In the genomic region with DNA sequence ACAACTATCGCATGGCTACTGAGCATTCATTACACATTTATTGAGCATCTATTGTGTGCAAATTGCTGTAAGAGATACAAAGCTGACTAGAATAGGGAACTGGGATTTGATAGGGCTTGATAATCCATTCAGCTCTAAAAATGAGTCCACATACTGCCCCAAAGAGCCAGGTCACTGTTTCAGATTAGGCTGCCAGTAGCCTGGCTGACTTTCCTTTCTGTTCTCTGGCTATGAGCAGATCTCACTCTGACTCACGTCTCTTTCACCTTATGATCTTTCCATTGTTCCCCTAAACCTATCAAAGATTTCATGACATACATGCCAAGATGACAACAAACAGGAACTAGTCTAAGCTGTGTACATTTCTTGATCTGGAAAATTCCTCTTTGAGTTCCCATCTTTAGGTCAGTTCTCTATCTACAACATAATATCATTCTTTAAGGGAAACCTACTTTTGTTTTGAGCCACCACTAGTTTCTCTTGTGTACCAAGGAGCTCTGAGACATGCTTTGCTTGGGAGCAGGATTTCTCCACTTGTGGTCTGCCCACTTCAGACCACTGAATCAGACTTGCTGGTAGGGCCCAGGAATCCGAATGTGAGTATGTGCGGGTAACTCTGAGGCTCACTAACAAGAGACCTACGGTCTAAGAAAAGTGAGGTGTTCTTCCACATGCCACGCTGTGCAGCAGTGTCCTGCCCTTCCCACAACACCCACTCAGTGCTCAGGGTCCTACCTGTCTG, we compare ENCODE assay signal across 10 cellular contexts. TPM values are rescaled to one million over a fixed set of nuclear protein-coding genes. Genes with fewer than 3 reads are reported as not detected.
DNase-seq lines count a peak whose midpoint lies in the region; ATAC-seq and TF ChIP-seq lines count a peak whose summit lies in the region.
"Had no signal": no experiment of that assay in that cellular context is flagged by ENCODE, and none has a peak within 500 bp of the region (broad histone marks: within the 10 kb centered on the region; RNA-seq: fewer than 3 reads in every experiment).

No MANE protein-coding gene starts in this region.

- no peak overlapping the region for H3K4me2 ChIP-seq in GM23248 (ENCODE audit: unreplicated experiment)
- H3K4me2 ChIP-seq: hepatocyte had no signal

- H3K9ac ChIP-seq in GM23248 = no peak overlapping the region

- in situ Hi-C loops in GM23248 (cut with MboI) = no loop called here

- H3F3A ChIP-seq in GM23248 (ENCODE audit: insufficient read depth) = 0 out of 2 replicates have a peak, but pooled peaks cover 7% of the 10 kb centered on the region

- no peak for TF ChIP-seq CTCF in WTC11 (IDR thresholded peaks at IDR 0.05)

- CTCF ChIA-PET in WTC11 (lab: Charles Lee) = interaction anchor here (1.0 to 8.0 kb wide), 4 partner anchors 25 to 172 kb away, joined by 3 to 364 read pairs (median 44); a partner anchor contains a TSS

- no peak overlapping the region for H3K4me3 ChIP-seq in GM23248
- H3K4me3 ChIP-seq: hepatocyte had no signal

- H3K4me1 ChIP-seq in GM23248 (ENCODE audit: insufficient read depth) = no peaks in the 10 kb centered on the region

- no peak overlapping the region for H3K27ac ChIP-seq in GM23248

- WGBS in GM23248 (ENCODE audit: low coverage in 1 of 2, low lambda C conversion rate in 2 of 2, missing lambda C conversion rate in 2 of 2), 2 experiments = 88 to 90% methylated on average over 6 of the region's 6 CpGs

- no peaks in the 10 kb centered on the region for H3K27me3 ChIP-seq in GM23248 (replicated peaks; ENCODE audit: insufficient read depth)
- H3K27me3 ChIP-seq: hepatocyte had no signal

- no peak overlapping the region for H2AFZ ChIP-seq in GM23248
- H2AFZ ChIP-seq: hepatocyte had no signal

- peaks cover 20% of the 10 kb centered on the region for H3K4me1 Mint-ChIP-seq in WTC11

- ATAC-seq in GM18517 (IDR thresholded peaks at IDR 0.05; ENCODE audit: unreplicated experiment) (peak; percentile 45), WTC11 (no peak)

- POLR2A ChIA-PET in WTC11 (lab: Charles Lee) = interaction anchor here (0.6 kb wide), 1 partner anchor 42 kb away, joined by 3 read pairs; no protein-coding TSS in a partner anchor

- H3K9me3 Mint-ChIP-seq in WTC11 = no peaks in the 10 kb centered on the region

- no peaks in the 10 kb centered on the region; the same call in 1 of the 2 replicates for H3K36me3 Mint-ChIP-seq in WTC11

- H3K9me2 ChIP-seq in GM23248 (ENCODE audit: insufficient read depth) = no peaks in the 10 kb centered on the region

- peaks cover 14% of the 10 kb centered on the region; the same call in 1 of the 2 replicates for H3K36me3 ChIP-seq in GM23248 (ENCODE audit: low read depth)

- H4K20me1 ChIP-seq in GM23248 (ENCODE audit: insufficient read depth) = no peaks in the 10 kb centered on the region

- H3K4me3 Mint-ChIP-seq in WTC11 = no peak overlapping the region

- peak; percentile 41 for DNase-seq in GM23248
- peak; percentile 41 to 59 for DNase-seq in activated CD4-positive, alpha-beta T cell treated with anti-CD3 and anti-CD28 coated beads, Interleukin-2, amount 50 U/mL, for 48 hours
- peak; percentile 18 for DNase-seq in kidney tubule cell (ENCODE audit: low spot score)
- no peak for DNase-seq in NCI-H510A treated with DMSO at 0.1 percent for 48 hours (lab: John Stamatoyannopoulos, UW)
- no peak for DNase-seq in NCI-H128 (lab: John Stamatoyannopoulos, UW; ENCODE audit: unreplicated experiment)
- DNase-seq in WTC11 (ENCODE audit: low spot score) = no peak
- DNase-seq in RPMI8226 = no peak
- DNase-seq: activated gamma-delta T cell had no signal

- H3K79me2 ChIP-seq in GM23248 (ENCODE audit: insufficient read depth) = no peaks in the 10 kb centered on the region
- H3K79me2 ChIP-seq: hepatocyte had no signal

- H3K27ac Mint-ChIP-seq in WTC11 = no peak overlapping the region

- no peaks in the 10 kb centered on the region for H3K9me3 ChIP-seq in GM23248 (ENCODE audit: low read depth)

- H3K27me3 Mint-ChIP-seq in WTC11 (ENCODE audit: low read depth) = no peaks in the 10 kb centered on the region

TF ChIP-seq in WTC11, 78 proteins besides CTCF, POLR2A, EP300 and RAD21:
- TF ChIP-seq TCF7 (CRISPR knock-in tag; IDR thresholded peaks at IDR 0.05; ENCODE audit: low read depth) (no peak), NFYB (CRISPR knock-in tag; conservative IDR thresholded peaks at IDR 0.05; ENCODE audit: low read depth) (no peak), ZNF396 (CRISPR knock-in tag; IDR thresholded peaks at IDR 0.05; ENCODE audit: borderline replicate concordance) (no peak), ETV6 (CRISPR knock-in tag; IDR thresholded peaks at IDR 0.05) (no peak), ZNF232 (CRISPR knock-in tag; IDR thresholded peaks at IDR 0.05) (no peak), PRRX2 (CRISPR knock-in tag; IDR thresholded peaks at IDR 0.05) (no peak), ZNF416 (CRISPR knock-in tag; IDR thresholded peaks at IDR 0.05) (no peak), CBFB (CRISPR knock-in tag; IDR thresholded peaks at IDR 0.05; ENCODE audit: low read depth) (no peak), ZNF219 (CRISPR knock-in tag; IDR thresholded peaks at IDR 0.05; ENCODE audit: borderline replicate concordance) (no peak), GTF2I (CRISPR knock-in tag; conservative IDR thresholded peaks at IDR 0.05) (no peak)
- TF ChIP-seq, protein P1, sequence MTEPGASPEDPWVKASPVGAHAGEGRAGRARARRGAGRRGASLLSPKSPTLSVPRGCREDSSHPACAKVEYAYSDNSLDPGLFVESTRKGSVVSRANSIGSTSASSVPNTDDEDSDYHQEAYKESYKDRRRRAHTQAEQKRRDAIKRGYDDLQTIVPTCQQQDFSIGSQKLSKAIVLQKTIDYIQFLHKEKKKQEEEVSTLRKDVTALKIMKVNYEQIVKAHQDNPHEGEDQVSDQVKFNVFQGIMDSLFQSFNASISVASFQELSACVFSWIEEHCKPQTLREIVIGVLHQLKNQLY (CRISPR knock-in tag; IDR thresholded peaks at IDR 0.05) = no peak
- TF ChIP-seq, protein P2, sequence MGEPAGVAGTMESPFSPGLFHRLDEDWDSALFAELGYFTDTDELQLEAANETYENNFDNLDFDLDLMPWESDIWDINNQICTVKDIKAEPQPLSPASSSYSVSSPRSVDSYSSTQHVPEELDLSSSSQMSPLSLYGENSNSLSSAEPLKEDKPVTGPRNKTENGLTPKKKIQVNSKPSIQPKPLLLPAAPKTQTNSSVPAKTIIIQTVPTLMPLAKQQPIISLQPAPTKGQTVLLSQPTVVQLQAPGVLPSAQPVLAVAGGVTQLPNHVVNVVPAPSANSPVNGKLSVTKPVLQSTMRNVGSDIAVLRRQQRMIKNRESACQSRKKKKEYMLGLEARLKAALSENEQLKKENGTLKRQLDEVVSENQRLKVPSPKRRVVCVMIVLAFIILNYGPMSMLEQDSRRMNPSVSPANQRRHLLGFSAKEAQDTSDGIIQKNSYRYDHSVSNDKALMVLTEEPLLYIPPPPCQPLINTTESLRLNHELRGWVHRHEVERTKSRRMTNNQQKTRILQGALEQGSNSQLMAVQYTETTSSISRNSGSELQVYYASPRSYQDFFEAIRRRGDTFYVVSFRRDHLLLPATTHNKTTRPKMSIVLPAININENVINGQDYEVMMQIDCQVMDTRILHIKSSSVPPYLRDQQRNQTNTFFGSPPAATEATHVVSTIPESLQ (CRISPR knock-in tag; IDR thresholded peaks at IDR 0.05) = no peak
- TF ChIP-seq, protein P3, sequence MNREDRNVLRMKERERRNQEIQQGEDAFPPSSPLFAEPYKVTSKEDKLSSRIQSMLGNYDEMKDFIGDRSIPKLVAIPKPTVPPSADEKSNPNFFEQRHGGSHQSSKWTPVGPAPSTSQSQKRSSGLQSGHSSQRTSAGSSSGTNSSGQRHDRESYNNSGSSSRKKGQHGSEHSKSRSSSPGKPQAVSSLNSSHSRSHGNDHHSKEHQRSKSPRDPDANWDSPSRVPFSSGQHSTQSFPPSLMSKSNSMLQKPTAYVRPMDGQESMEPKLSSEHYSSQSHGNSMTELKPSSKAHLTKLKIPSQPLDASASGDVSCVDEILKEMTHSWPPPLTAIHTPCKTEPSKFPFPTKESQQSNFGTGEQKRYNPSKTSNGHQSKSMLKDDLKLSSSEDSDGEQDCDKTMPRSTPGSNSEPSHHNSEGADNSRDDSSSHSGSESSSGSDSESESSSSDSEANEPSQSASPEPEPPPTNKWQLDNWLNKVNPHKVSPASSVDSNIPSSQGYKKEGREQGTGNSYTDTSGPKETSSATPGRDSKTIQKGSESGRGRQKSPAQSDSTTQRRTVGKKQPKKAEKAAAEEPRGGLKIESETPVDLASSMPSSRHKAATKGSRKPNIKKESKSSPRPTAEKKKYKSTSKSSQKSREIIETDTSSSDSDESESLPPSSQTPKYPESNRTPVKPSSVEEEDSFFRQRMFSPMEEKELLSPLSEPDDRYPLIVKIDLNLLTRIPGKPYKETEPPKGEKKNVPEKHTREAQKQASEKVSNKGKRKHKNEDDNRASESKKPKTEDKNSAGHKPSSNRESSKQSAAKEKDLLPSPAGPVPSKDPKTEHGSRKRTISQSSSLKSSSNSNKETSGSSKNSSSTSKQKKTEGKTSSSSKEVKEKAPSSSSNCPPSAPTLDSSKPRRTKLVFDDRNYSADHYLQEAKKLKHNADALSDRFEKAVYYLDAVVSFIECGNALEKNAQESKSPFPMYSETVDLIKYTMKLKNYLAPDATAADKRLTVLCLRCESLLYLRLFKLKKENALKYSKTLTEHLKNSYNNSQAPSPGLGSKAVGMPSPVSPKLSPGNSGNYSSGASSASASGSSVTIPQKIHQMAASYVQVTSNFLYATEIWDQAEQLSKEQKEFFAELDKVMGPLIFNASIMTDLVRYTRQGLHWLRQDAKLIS (CRISPR knock-in tag; IDR thresholded peaks at IDR 0.05; ENCODE audit: borderline replicate concordance) = no peak
- TF ChIP-seq, protein P4, sequence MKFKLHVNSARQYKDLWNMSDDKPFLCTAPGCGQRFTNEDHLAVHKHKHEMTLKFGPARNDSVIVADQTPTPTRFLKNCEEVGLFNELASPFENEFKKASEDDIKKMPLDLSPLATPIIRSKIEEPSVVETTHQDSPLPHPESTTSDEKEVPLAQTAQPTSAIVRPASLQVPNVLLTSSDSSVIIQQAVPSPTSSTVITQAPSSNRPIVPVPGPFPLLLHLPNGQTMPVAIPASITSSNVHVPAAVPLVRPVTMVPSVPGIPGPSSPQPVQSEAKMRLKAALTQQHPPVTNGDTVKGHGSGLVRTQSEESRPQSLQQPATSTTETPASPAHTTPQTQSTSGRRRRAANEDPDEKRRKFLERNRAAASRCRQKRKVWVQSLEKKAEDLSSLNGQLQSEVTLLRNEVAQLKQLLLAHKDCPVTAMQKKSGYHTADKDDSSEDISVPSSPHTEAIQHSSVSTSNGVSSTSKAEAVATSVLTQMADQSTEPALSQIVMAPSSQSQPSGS (CRISPR knock-in tag; IDR thresholded peaks at IDR 0.05; ENCODE audit: borderline replicate concordance, low read depth) = no peak

RNA-seq across cellular contexts. Expression of a gene that starts 40.9 kb away (rescaled TPM):
- total RNA-seq in GM23248 (2014; rRNA removed; shearing (Covaris generic)) = 0.97 and 3.4 TPM in 2 replicates
- 0.94 and 1.3 TPM in 2 replicates for polyA plus RNA-seq in GM23248 (2016; fragmentation: Nextera tagmentation; extraction: Ambion mirVana)
- total RNA-seq in WTC11 (2021) = 0.33 to 0.57 TPM (median 0.44 TPM) in 3 replicates

Comparison
In these comparisons a context has a peak if more than half of its experiments do, and no peak if none do; other contexts are left out.
1. DNase-seq: peak in GM23248 (single experiment), activated CD4-positive, alpha-beta T cell treated with anti-CD3 and anti-CD28 coated beads, Interleukin-2, amount 50 U/mL, for 48 hours (2 of 2) and kidney tubule cell (single experiment); none in NCI-H510A treated with DMSO at 0.1 percent for 48 hours (single experiment), NCI-H128 (single experiment), WTC11 (single experiment) and RPMI8226 (single experiment).